ENCODE assay signal across 27 cellular contexts in genomic region chr14:55929136-55929535, GRCh38.
"Had no signal": no experiment of that assay in that cellular context is flagged by ENCODE, and none has a peak within 500 bp of the region (broad histone marks: within the 10 kb centered on the region; RNA-seq: fewer than 3 reads in every experiment).

No MANE protein-coding gene starts in this region.

- H3K9ac ChIP-seq: neural progenitor cell had no signal

- H2AFZ ChIP-seq: neural progenitor cell had no signal

- H3K36me3 Mint-ChIP-seq: activated CD8-positive, alpha-beta memory T cell treated with anti-CD3 and anti-CD28 coated beads, Interleukin-2, amount 10 ng/mL, durations not matched to agents 7 days and 5 days; activated naive CD4-positive, alpha-beta T cell treated with anti-CD3 and anti-CD28 coated beads, Interleukin-2, amount 10 ng/mL, durations not matched to agents 7 days and 5 days; mesothelial cell of epicardium; naive thymus-derived CD8-positive, alpha-beta T cell; neural progenitor cell; stimulated activated naive B cell treated with anti-CD40 and anti-IgM and Interleukin-4, amounts not matched to agents 10 μg/mL and 1 μg/mL and 100 μg/mL, for 72 hours had no signal

- H3K4me2 ChIP-seq: neural progenitor cell, smooth muscle cell had no signal

- H3K27ac ChIP-seq: coronary artery, esophagus squamous epithelium, gastrocnemius medialis, left ventricle myocardium inferior, neural progenitor cell, sigmoid colon, uterus had no signal

- H3K4me1 Mint-ChIP-seq: activated CD4-positive, alpha-beta T cell treated with anti-CD3 and anti-CD28 coated beads, Interleukin-2, amount 10 ng/mL, durations not matched to agents 24 days and 14 days; activated CD8-positive, alpha-beta memory T cell treated with anti-CD3 and anti-CD28 coated beads, Interleukin-2, amount 10 ng/mL, durations not matched to agents 7 days and 5 days; activated naive CD4-positive, alpha-beta T cell treated with anti-CD3 and anti-CD28 coated beads, Interleukin-2, amount 10 ng/mL, durations not matched to agents 7 days and 5 days; immature natural killer cell; stimulated activated naive B cell treated with anti-CD40 and anti-IgM and Interleukin-4, amounts not matched to agents 10 μg/mL and 1 μg/mL and 100 μg/mL, for 72 hours had no signal

- H3K4me3 Mint-ChIP-seq: activated CD4-positive, alpha-beta T cell treated with anti-CD3 and anti-CD28 coated beads, Interleukin-2, amount 10 ng/mL, durations not matched to agents 24 days and 14 days; activated CD8-positive, alpha-beta memory T cell treated with anti-CD3 and anti-CD28 coated beads, Interleukin-2, amount 10 ng/mL, durations not matched to agents 7 days and 5 days; activated CD8-positive, alpha-beta T cell treated with anti-CD3 and anti-CD28 coated beads for 36 hours; activated naive CD4-positive, alpha-beta T cell treated with anti-CD3 and anti-CD28 coated beads, Interleukin-2, amount 10 ng/mL, durations not matched to agents 7 days and 5 days; endodermal cell; immature natural killer cell; mesothelial cell of epicardium; naive thymus-derived CD8-positive, alpha-beta T cell; neural progenitor cell; stimulated activated naive B cell treated with anti-CD40 and anti-IgM and Interleukin-4, amounts not matched to agents 10 μg/mL and 1 μg/mL and 100 μg/mL, for 72 hours had no signal

- H3K27ac Mint-ChIP-seq: activated CD4-positive, alpha-beta T cell treated with anti-CD3 and anti-CD28 coated beads, Interleukin-2, amount 10 ng/mL, durations not matched to agents 24 days and 14 days; activated CD8-positive, alpha-beta memory T cell treated with anti-CD3 and anti-CD28 coated beads, Interleukin-2, amount 10 ng/mL, durations not matched to agents 7 days and 5 days; activated CD8-positive, alpha-beta T cell treated with anti-CD3 and anti-CD28 coated beads for 36 hours; activated naive CD4-positive, alpha-beta T cell treated with anti-CD3 and anti-CD28 coated beads, Interleukin-2, amount 10 ng/mL, durations not matched to agents 7 days and 5 days; endodermal cell; immature natural killer cell; mesothelial cell of epicardium; naive thymus-derived CD8-positive, alpha-beta T cell; neural progenitor cell; stimulated activated naive B cell treated with anti-CD40 and anti-IgM and Interleukin-4, amounts not matched to agents 10 μg/mL and 1 μg/mL and 100 μg/mL, for 72 hours had no signal

- H3K36me3 ChIP-seq: esophagus squamous epithelium, gastrocnemius medialis, left ventricle myocardium inferior, neural progenitor cell, sigmoid colon, transverse colon, uterus had no signal

- H3K27me3 ChIP-seq: gastrocnemius medialis, neural progenitor cell, sigmoid colon, transverse colon, uterus had no signal

- H3K4me1 ChIP-seq: esophagus squamous epithelium, gastrocnemius medialis, left ventricle myocardium inferior, sigmoid colon, uterus had no signal

- H3K9me3 Mint-ChIP-seq: activated CD8-positive, alpha-beta T cell treated with anti-CD3 and anti-CD28 coated beads for 36 hours; activated naive CD4-positive, alpha-beta T cell treated with anti-CD3 and anti-CD28 coated beads, Interleukin-2, amount 10 ng/mL, durations not matched to agents 7 days and 5 days had no signal

- ATAC-seq: activated CD4-positive, CD25-positive, alpha-beta regulatory T cell treated with anti-CD3 and anti-CD28 coated beads, Interleukin-2, amount 50 U/mL, for 24 hours; activated CD8-positive, alpha-beta memory T cell treated with anti-CD3 and anti-CD28 coated beads, Interleukin-2, amount 10 ng/mL, durations not matched to agents 7 days and 5 days; activated CD8-positive, alpha-beta T cell treated with anti-CD3 and anti-CD28 coated beads for 36 hours; gastrocnemius medialis; naive thymus-derived CD8-positive, alpha-beta T cell; stimulated activated naive B cell treated with anti-CD40 and anti-IgM and Interleukin-4, amounts not matched to agents 10 μg/mL and 1 μg/mL and 100 μg/mL, for 72 hours had no signal

- H3K4me3 ChIP-seq: coronary artery, esophagus squamous epithelium, gastrocnemius medialis, left ventricle myocardium inferior, neural progenitor cell, sigmoid colon, smooth muscle cell, transverse colon, uterus had no signal

- DNase-seq: activated CD4-positive, alpha-beta T cell treated with anti-CD3 and anti-CD28 coated beads, Interleukin-2, amount 10 ng/mL, durations not matched to agents 24 days and 14 days; activated CD8-positive, alpha-beta memory T cell treated with anti-CD3 and anti-CD28 coated beads, Interleukin-2, amount 10 ng/mL, durations not matched to agents 7 days and 5 days; activated CD8-positive, alpha-beta T cell treated with anti-CD3 and anti-CD28 coated beads for 36 hours; activated effector memory CD4-positive, alpha-beta T cell treated with anti-CD3 and anti-CD28 coated beads, Interleukin-2, amount 50 U/mL, for 16 hours; activated naive CD4-positive, alpha-beta T cell treated with anti-CD3 and anti-CD28 coated beads, Interleukin-2, amount 10 ng/mL, durations not matched to agents 7 days and 5 days; activated T-cell treated with anti-CD3 and anti-CD28 coated beads for 4 hours; cerebellar nuclear complex; endodermal cell; esophagus squamous epithelium; gastrocnemius medialis; hippocampal formation; immature natural killer cell; kidney glomerular epithelial cell; left ventricle myocardium inferior; naive thymus-derived CD8-positive, alpha-beta T cell; posterior cingulate gyrus; sigmoid colon; stimulated activated CD4-positive, alpha-beta T cell treated with anti-CD3 and anti-CD28 coated beads, Interleukin-15, amount 100 ng/mL, for 24 hours; stimulated activated CD8-positive, alpha-beta memory T cell treated with anti-CD3 and anti-CD28 coated beads, Interleukin-4, amount 100 ng/mL, for 48 hours; stimulated activated naive B cell treated with anti-CD40 and anti-IgM and Interleukin-4, amounts not matched to agents 10 μg/mL and 1 μg/mL and 100 μg/mL, for 72 hours; transverse colon; uterus had no signal

- H3K9me3 ChIP-seq: gastrocnemius medialis, transverse colon, uterus had no signal
